1 cellular context compared by ENCODE assay signal in the genomic region with DNA sequence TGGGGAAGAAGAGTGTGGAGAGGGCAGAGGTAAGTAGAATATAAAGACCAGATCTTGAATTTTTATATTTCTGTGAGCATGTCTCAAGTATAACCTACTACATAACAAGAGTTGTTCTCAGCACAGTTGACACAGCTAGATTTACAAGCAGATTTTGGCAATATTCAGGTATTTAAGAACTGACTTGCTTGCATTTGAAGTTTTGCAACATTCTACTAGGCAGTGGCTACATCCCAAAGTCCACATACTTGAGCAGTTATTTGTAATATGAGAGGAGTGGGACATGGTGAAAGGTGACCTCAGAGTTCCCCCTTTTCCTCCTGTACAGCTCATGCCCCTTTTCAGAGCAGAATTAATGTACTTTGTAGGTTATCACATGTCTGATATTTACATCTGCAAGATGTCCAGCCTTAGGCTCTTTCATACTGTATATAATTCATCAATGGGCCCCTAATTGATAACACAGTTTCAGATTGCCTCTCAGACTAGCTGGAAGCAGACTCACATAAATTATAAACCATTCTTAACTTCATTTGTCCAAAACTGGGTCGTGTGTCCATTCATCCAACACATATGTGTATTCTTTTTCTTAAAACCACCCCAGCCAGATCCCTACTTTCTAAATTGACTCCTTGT.
TF ChIP-seq lines count a peak whose summit lies in the region.

No MANE protein-coding gene starts in this region.

TF ChIP-seq in IMR-90, 13 proteins besides CTCF, POLR2A, EP300 and RAD21 (continued from another document):
- TF ChIP-seq NFE2L2 (IDR thresholded peaks at IDR 0.05; ENCODE audit: low read depth, low read length) (no peak), FOS (IDR thresholded peaks at IDR 0.05; ENCODE audit: low read depth, low read length) (no peak), ELK1 (IDR thresholded peaks at IDR 0.05; ENCODE audit: borderline replicate concordance, low read depth, low read length) (no peak), CHD1 (IDR thresholded peaks at IDR 0.05; ENCODE audit: low read depth, low read length) (no peak), SMC3 (IDR thresholded peaks at IDR 0.05; ENCODE audit: low read depth, low read length) (no peak), MXI1 (IDR thresholded peaks at IDR 0.05; ENCODE audit: borderline replicate concordance, low read depth, low read length) (no peak), MAZ (IDR thresholded peaks at IDR 0.05; ENCODE audit: borderline replicate concordance, low read depth, low read length) (no peak), CEBPB (IDR thresholded peaks at IDR 0.05; ENCODE audit: low read depth, low read length) (no peak), RFX5 (IDR thresholded peaks at IDR 0.05; ENCODE audit: low read depth, low read length) (no peak)
TF ChIP-seq in IMR-90: peak in this region for 0.
